ENCODE assay signal across 8 cellular contexts in genomic region chr6:786946-787763, GRCh38.
A peak's percentile ranks its signal among the peaks of the same experiment; 100 is the strongest.
DNase-seq lines count a peak whose midpoint lies in the region; ATAC-seq, FAIRE-seq and TF ChIP-seq lines count a peak whose summit lies in the region.

No MANE protein-coding gene starts in this region.

- H3K27ac ChIP-seq in SU-DHL-6 (ENCODE audit: low read depth, low read length): no peak overlapping the region

- peak; percentile 97 for TF ChIP-seq CTCF in SU-DHL-6 (IDR thresholded peaks at IDR 0.05; ENCODE audit: insufficient read depth, low read length, poor library complexity, severe bottlenecking)

- DNase-seq in AG20443 (ENCODE audit: low spot score) (peak; percentile 34), GM12892 (ENCODE audit: insufficient read length) (peak; percentile 19), iPS-NIHi11 (ENCODE audit: low spot score) (peak; percentile 48), DMS79 treated with DMSO at 0.1 percent for 48 hours (lab: John Stamatoyannopoulos, UW) (no peak)
- DNase-seq in stimulated activated naive CD4-positive, alpha-beta T cell (lab: John Stamatoyannopoulos, UW): no peak
- DNase-seq in activated naive CD4-positive, alpha-beta T cell (lab: John Stamatoyannopoulos, UW): no peak

- no peaks in the 10 kb centered on the region for H3K27me3 ChIP-seq in SU-DHL-6 (ENCODE audit: low read length)

- no peak overlapping the region for H3K4me2 ChIP-seq in SU-DHL-6 (ENCODE audit: low read depth, low read length, poor library complexity, severe bottlenecking)

- H3K9me2 ChIP-seq in SU-DHL-6 (replicated peaks; ENCODE audit: insufficient read depth, low read length): no peaks in the 10 kb centered on the region

- no peaks in the 10 kb centered on the region for H3K9me3 ChIP-seq in SU-DHL-6 (ENCODE audit: insufficient read depth, low read length)

- H3K36me3 ChIP-seq in SU-DHL-6 (ENCODE audit: low read length): no peaks in the 10 kb centered on the region

- H3K4me3 ChIP-seq in SU-DHL-6 (ENCODE audit: insufficient read depth, low read length, poor library complexity, severe bottlenecking): no peak overlapping the region

- TF ChIP-seq POLR2A in GM12892 (IDR thresholded peaks at IDR 0.05; ENCODE audit: low read depth, low read length): no peak

- no peaks in the 10 kb centered on the region for H3F3A ChIP-seq in SU-DHL-6 (ENCODE audit: insufficient read depth)

- no peak overlapping the region for H2AFZ ChIP-seq in SU-DHL-6 (ENCODE audit: low read depth, low read length, severe bottlenecking)

- no peak overlapping the region for H3K9ac ChIP-seq in SU-DHL-6 (ENCODE audit: low read length)

- no peak for ATAC-seq in HG03520 (IDR thresholded peaks at IDR 0.05; ENCODE audit: unreplicated experiment)

- H4K20me1 ChIP-seq in SU-DHL-6 (ENCODE audit: low read depth, low read length): no peaks in the 10 kb centered on the region

- no peak for FAIRE-seq in GM12892 (lab: Jason Lieb, UNC)

- no peaks in the 10 kb centered on the region for H3K79me2 ChIP-seq in SU-DHL-6 (ENCODE audit: insufficient read depth, low read length)

Comparison
In these comparisons a context has a peak if more than half of its experiments do, and no peak if none do; other contexts are left out.
1. DNase-seq: peak in AG20443 (single experiment), GM12892 (single experiment) and iPS-NIHi11 (single experiment); none in DMS79 treated with DMSO at 0.1 percent for 48 hours (single experiment), stimulated activated naive CD4-positive, alpha-beta T cell (0 of 6) and activated naive CD4-positive, alpha-beta T cell (0 of 4).